In genomic region chr1:220370041-220370700, GRCh38 we compare ENCODE assay signal across 9 cellular contexts.
A peak's percentile ranks its signal among the peaks of the same experiment; 100 is the strongest.
DNase-seq lines count a peak whose midpoint lies in the region; ATAC-seq and TF ChIP-seq lines count a peak whose summit lies in the region.
"Had no signal": no experiment of that assay in that cellular context is flagged by ENCODE, and none has a peak within 500 bp of the region (broad histone marks: within the 10 kb centered on the region; RNA-seq: fewer than 3 reads in every experiment).

No MANE protein-coding gene starts in this region.

- WGBS in spleen, 5 donors = 50 to 56% (median 54%) methylated on average over 5 of the region's 5 CpGs

- DNase-seq in Right ventricle myocardium inferior (ENCODE audit: missing footprints) = no peak
- no peak for DNase-seq in cardiac septum (ENCODE audit: low spot score)
- DNase-seq in astrocyte of the hippocampus (ENCODE audit: low read depth, low spot score) = peak; percentile 83
- peak; percentile 15 for DNase-seq in iPS-NIHi11 (ENCODE audit: low spot score)
- DNase-seq in OCI-M1 (lab: John Stamatoyannopoulos, UW) = no peak
- no peak for DNase-seq in spleen
- DNase-seq in activated effector memory CD4-positive, alpha-beta T cell treated with anti-CD3 and anti-CD28 coated beads, Interleukin-2, amount 50 U/mL, for 16 hours = no peak

- peaks cover 0 to 10% (median 3%) of the 10 kb centered on the region in 8 donors for H3K9me3 ChIP-seq in spleen

- intact Hi-C loops in Right ventricle myocardium inferior (cut with DNase I) (no loop called here), cardiac septum (cut with DNase I) (no loop called here), spleen (cut with DNase I; ENCODE audit: low total_unique reads) (no loop called here)

- no peaks in the 10 kb centered on the region for H3K27me3 ChIP-seq in spleen (replicated peaks in 1 of 7)

- no peak overlapping the region for H3K27ac ChIP-seq in spleen

- H3K4me3 ChIP-seq in spleen = no peak overlapping the region

- ATAC-seq in Right ventricle myocardium inferior (peak; percentile 60), HG02884 (IDR thresholded peaks at IDR 0.05; ENCODE audit: unreplicated experiment) (no peak)
- ATAC-seq: left lobe of liver had no signal

- TF ChIP-seq POLR2A in spleen (IDR thresholded peaks at IDR 0.05) = no peak

- no peak for TF ChIP-seq CTCF in spleen (IDR thresholded peaks at IDR 0.05 in 8 of 11, conservative IDR thresholded peaks at IDR 0.05 in 3 of 11)

- H3K4me1 ChIP-seq in spleen = peaks cover 0 to 7% (median 0%) of the 10 kb centered on the region in 6 donors

- H3K36me3 ChIP-seq in spleen = no peaks in the 10 kb centered on the region

Comparison
In these comparisons a context has a peak if more than half of its experiments do, and no peak if none do; other contexts are left out.
1. DNase-seq: peak in astrocyte of the hippocampus (single experiment) and iPS-NIHi11 (single experiment); none in Right ventricle myocardium inferior (single experiment), cardiac septum (single experiment), OCI-M1 (single experiment), spleen (single experiment) and activated effector memory CD4-positive, alpha-beta T cell treated with anti-CD3 and anti-CD28 coated beads, Interleukin-2, amount 50 U/mL, for 16 hours (single experiment).